17 cellular contexts compared by ENCODE assay signal in genomic region chr2:123164216-123164615, GRCh38.
DNase-seq lines count a peak whose midpoint lies in the region; ATAC-seq and TF ChIP-seq lines count a peak whose summit lies in the region.
"Had no signal": no experiment of that assay in that cellular context is flagged by ENCODE, and none has a peak within 500 bp of the region (broad histone marks: within the 10 kb centered on the region; RNA-seq: fewer than 3 reads in every experiment).

No MANE protein-coding gene starts in this region.

- 12% methylated on average over 2 of the region's 2 CpGs for WGBS in smooth muscle cell (ENCODE audit: low lambda C conversion rate)

- no peak for TF ChIP-seq CTCF in fibroblast of villous mesenchyme (IDR thresholded peaks at IDR 0.05; ENCODE audit: insufficient read depth, low read depth, low read length)
- TF ChIP-seq CTCF in smooth muscle cell (IDR thresholded peaks at IDR 0.05; ENCODE audit: borderline replicate concordance, insufficient read depth, poor library complexity, severe bottlenecking), result no peak

- H3K4me3 ChIP-seq in SK-N-MC, result peak overlapping the region; percentile 54; the same call in 1 of the 2 replicates
- H3K4me3 ChIP-seq in fibroblast of villous mesenchyme (ENCODE audit: low read depth, low read length), result no peak overlapping the region
- no peak overlapping the region for H3K4me3 ChIP-seq in smooth muscle cell
- H3K4me3 ChIP-seq: GM23338 had no signal

- H3K4me1 ChIP-seq in smooth muscle cell (ENCODE audit: low read depth), result no peaks in the 10 kb centered on the region
- H3K4me1 ChIP-seq: BE2C, Caco-2 had no signal

- H3K4me2 ChIP-seq in smooth muscle cell, result peak overlapping the region; percentile 37
- H3K4me2 ChIP-seq: GM23338, KMS-11 had no signal

- H3K9ac ChIP-seq in SK-N-MC (ENCODE audit: insufficient read length) (no peak overlapping the region), smooth muscle cell (ENCODE audit: low read depth) (no peak overlapping the region)
- H3K9ac ChIP-seq: KMS-11 had no signal

- DNase-seq in HS-5 (ENCODE audit: low read depth), result peak; percentile 53
- no peak for DNase-seq in SK-N-MC (ENCODE audit: low read depth, low spot score)
- peak; percentile 12 for DNase-seq in fibroblast of villous mesenchyme (ENCODE audit: low read depth)
- DNase-seq in smooth muscle cell (lab: John Stamatoyannopoulos, UW; ENCODE audit: unreplicated experiment), result no peak
- no peak for DNase-seq in DMS79 (lab: John Stamatoyannopoulos, UW)
- no peak for DNase-seq in stimulated activated CD8-positive, alpha-beta memory T cell treated with anti-CD3 and anti-CD28 coated beads, Interleukin-4, amount 100 ng/mL, for 48 hours
- DNase-seq: ACHN; BE2C; C1 segment of cervical spinal cord; Caco-2; CD4-positive, CD25-positive, alpha-beta regulatory T cell; GDM1; HFFc6 had no signal

- H3K9me3 ChIP-seq in SK-N-MC (ENCODE audit: low read depth, low read length) (no peaks in the 10 kb centered on the region), smooth muscle cell (replicated peaks; ENCODE audit: low read depth) (no peaks in the 10 kb centered on the region)
- H3K9me3 ChIP-seq: BE2C, Caco-2 had no signal

- H3K27me3 ChIP-seq in smooth muscle cell (ENCODE audit: low read depth), result no peaks in the 10 kb centered on the region
- H3K27me3 ChIP-seq: BE2C had no signal

- H3K36me3 ChIP-seq in SK-N-MC (ENCODE audit: insufficient read depth, low read length) (no peaks in the 10 kb centered on the region), smooth muscle cell (ENCODE audit: low read depth) (no peaks in the 10 kb centered on the region)
- H3K36me3 ChIP-seq: BE2C had no signal

- no peak for ATAC-seq in HG02852 (IDR thresholded peaks at IDR 0.05; ENCODE audit: unreplicated experiment)
- ATAC-seq: GM23338, HCT116 had no signal

- H2AFZ ChIP-seq in smooth muscle cell (ENCODE audit: low read depth), result peak overlapping the region; percentile 81
- H2AFZ ChIP-seq: GM23338 had no signal

- H3K27ac ChIP-seq in SK-N-MC (peak overlapping the region; percentile 79; the same call in 1 of the 2 replicates), smooth muscle cell (ENCODE audit: low read depth) (peak overlapping the region; percentile 16)
- H3K27ac ChIP-seq: KMS-11 had no signal

- no peaks in the 10 kb centered on the region for H3F3A ChIP-seq in smooth muscle cell (ENCODE audit: low read depth)

- no peaks in the 10 kb centered on the region for H3K79me2 ChIP-seq in smooth muscle cell (ENCODE audit: low read depth)

- no peaks in the 10 kb centered on the region for H4K20me1 ChIP-seq in smooth muscle cell (ENCODE audit: low read depth)

Comparison
In these comparisons a context has a peak if more than half of its experiments do, and no peak if none do; other contexts are left out.
1. DNase-seq: peak in HS-5 (single experiment) and fibroblast of villous mesenchyme (single experiment); none in SK-N-MC (single experiment), smooth muscle cell (single experiment), DMS79 (single experiment) and stimulated activated CD8-positive, alpha-beta memory T cell treated with anti-CD3 and anti-CD28 coated beads, Interleukin-4, amount 100 ng/mL, for 48 hours (single experiment).